ENCODE assay signal across 8 cellular contexts in genomic region chr1:155856975-155857930, GRCh38. TPM values are rescaled to one million over a fixed set of nuclear protein-coding genes. Genes with fewer than 3 reads are reported as not detected.
DNase-seq lines count a peak whose midpoint lies in the region; ATAC-seq and TF ChIP-seq lines count a peak whose summit lies in the region.

Gene GON4L (minus strand): TSS chr1:155857214. CDS start chr1:155853780, 3,434 bp downstream.

- H3K27me3 ChIP-seq in HCT116 (ENCODE audit: insufficient read depth, low read length): peaks cover 5% of the 10 kb centered on the region; the same call in 1 of the 2 replicates
- H3K27me3 ChIP-seq in neural progenitor cell: peaks cover 19% of the 10 kb centered on the region

- H2AFZ ChIP-seq in HCT116 (ENCODE audit: low read depth, low read length, poor library complexity, severe bottlenecking): peak within 1 kb of the TSS; percentile 42
- H2AFZ ChIP-seq in neural progenitor cell (replicated peaks): peak within 1 kb of the TSS; percentile 95

- H3K27ac ChIP-seq in HCT116 (ENCODE audit: low read depth, low read length) (peak within 1 kb of the TSS; percentile 49), SK-N-MC (peak within 1 kb of the TSS; percentile 72), neural progenitor cell (no peak within 1 kb of the TSS)

- TF ChIP-seq RAD21 in HCT116 (IDR thresholded peaks at IDR 0.05; ENCODE audit: low read depth): no peak

- H3K4me1 ChIP-seq in HCT116 (ENCODE audit: control insufficient read depth in 1 of 2, insufficient read depth in 2 of 2, low read length in 2 of 2) (peaks cover 3 to 21% of the 10 kb centered on the region in 2 experiments; a peak in 3 of 4 replicates), neural progenitor cell (peaks cover 6% of the 10 kb centered on the region)

- H3F3A ChIP-seq in neural progenitor cell (ENCODE audit: low read depth): peaks cover 22% of the 10 kb centered on the region

- DNase-seq in ELR (ENCODE audit: low read depth) (peak; percentile 96), HCT116 (ENCODE audit: low read depth, low spot score) (peak; percentile 87), NCI-H1048 (lab: John Stamatoyannopoulos, UW) (peak; percentile 89), SK-N-MC (ENCODE audit: low read depth, low spot score) (peak; percentile 83), foreskin melanocyte (peak; percentile 88), neural progenitor cell (ENCODE audit: low spot score) (peak; percentile 92), stromal cell of bone marrow (ENCODE audit: low read depth) (peak; percentile 88)
- peak; percentile 92 for DNase-seq in activated naive CD4-positive, alpha-beta T cell treated with anti-CD3 and anti-CD28 coated beads for 36 hours

- intact Hi-C loops in HCT116 (cut with micrococcal nuclease): no loop called here
- intact Hi-C loops in activated naive CD4-positive, alpha-beta T cell treated with anti-CD3 and anti-CD28 coated beads for 36 hours (cut with micrococcal nuclease): loop anchor here (1.0 to 5.0 kb wide), 6 partner anchors 9 to 650 kb away; partner anchors contain the start of genes CLK2, DAP3, RIT1 and YY1AP1

- H4K20me1 ChIP-seq in HCT116 (ENCODE audit: insufficient read depth) (no peaks in the 10 kb centered on the region), neural progenitor cell (ENCODE audit: low read depth) (no peaks in the 10 kb centered on the region)

- H3K9me3 Mint-ChIP-seq in activated naive CD4-positive, alpha-beta T cell treated with anti-CD3 and anti-CD28 coated beads for 36 hours: no peaks in the 10 kb centered on the region
- H3K9me3 Mint-ChIP-seq in neural progenitor cell: no peaks in the 10 kb centered on the region

- peak within 1 kb of the TSS; percentile 99 for H3K27ac Mint-ChIP-seq in activated naive CD4-positive, alpha-beta T cell treated with anti-CD3 and anti-CD28 coated beads for 36 hours
- peak within 1 kb of the TSS; percentile 94 for H3K27ac Mint-ChIP-seq in neural progenitor cell

- peak within 1 kb of the TSS; percentile 100 for H3K4me3 Mint-ChIP-seq in activated naive CD4-positive, alpha-beta T cell treated with anti-CD3 and anti-CD28 coated beads for 36 hours
- H3K4me3 Mint-ChIP-seq in neural progenitor cell: peak within 1 kb of the TSS; percentile 98

- H3K4me3 ChIP-seq in HCT116 (replicated peaks in 1 of 2; ENCODE audit: low read depth in 1 of 2, low read length in 2 of 2) (peak within 1 kb of the TSS; percentile 80 to 99), SK-N-MC (peak within 1 kb of the TSS; percentile 81), neural progenitor cell (peak within 1 kb of the TSS; percentile 82)

- H3K9me3 ChIP-seq in HCT116 (ENCODE audit: control insufficient read depth in 1 of 2, insufficient read depth in 1 of 2, low read depth in 1 of 2, low read length in 2 of 2) (no peaks in the 10 kb centered on the region), SK-N-MC (ENCODE audit: low read depth, low read length) (no peaks in the 10 kb centered on the region), neural progenitor cell (ENCODE audit: low read depth) (no peaks in the 10 kb centered on the region)

- H3K4me2 ChIP-seq in HCT116 (ENCODE audit: low read length): peak within 1 kb of the TSS; percentile 76
- peak within 1 kb of the TSS; percentile 96 for H3K4me2 ChIP-seq in neural progenitor cell

- TF ChIP-seq POLR2A in HCT116 (IDR thresholded peaks at IDR 0.05; ENCODE audit: borderline replicate concordance, extremely low read depth, insufficient read depth, insufficient read length): peak; percentile 82

- no peak for TF ChIP-seq CTCF in HCT116 (IDR thresholded peaks at IDR 0.05 in 2 of 3, conservative IDR thresholded peaks at IDR 0.05 in 1 of 3; ENCODE audit: borderline replicate concordance in 1 of 3, insufficient read depth in 1 of 3, low read depth in 2 of 3, low read length in 2 of 3)
- TF ChIP-seq CTCF in neural progenitor cell (IDR thresholded peaks at IDR 0.05): no peak

- H3K36me3 ChIP-seq in HCT116 (ENCODE audit: control insufficient read depth in 1 of 2, insufficient read depth in 2 of 2, low read length in 2 of 2) (peaks cover 6 to 11% of the 10 kb centered on the region in 2 experiments; a peak in 3 of 4 replicates), SK-N-MC (ENCODE audit: insufficient read depth, low read length) (peaks cover 23% of the 10 kb centered on the region), neural progenitor cell (no peaks in the 10 kb centered on the region)

- H3K9ac ChIP-seq in HCT116 (ENCODE audit: low read length) (peak within 1 kb of the TSS; percentile 78), SK-N-MC (ENCODE audit: insufficient read length) (peak within 1 kb of the TSS; percentile 93), neural progenitor cell (peak within 1 kb of the TSS; percentile 70)

- H3K79me2 ChIP-seq in HCT116 (ENCODE audit: insufficient read depth, low read length): peaks cover 39% of the 10 kb centered on the region
- peaks cover 50% of the 10 kb centered on the region for H3K79me2 ChIP-seq in neural progenitor cell (ENCODE audit: low read depth)

- H3K27me3 Mint-ChIP-seq in activated naive CD4-positive, alpha-beta T cell treated with anti-CD3 and anti-CD28 coated beads for 36 hours (ENCODE audit: low read depth): peaks cover 19% of the 10 kb centered on the region
- H3K27me3 Mint-ChIP-seq in neural progenitor cell (ENCODE audit: insufficient read depth, low read depth): no peaks in the 10 kb centered on the region

- TSS peak; percentile 74 for BruUV-seq in HCT116 (replicated peaks; lab: Mats Ljungman, UMichigan)

- POLR2A ChIA-PET in HCT116 (lab: Charles Lee): no interaction called here

- CTCF ChIA-PET in HCT116 (lab: Charles Lee): no interaction called here
- CTCF ChIA-PET in activated naive CD4-positive, alpha-beta T cell treated with anti-CD3 and anti-CD28 coated beads for 36 hours (lab: Charles Lee): no interaction called here

- RAD21 ChIA-PET in HCT116 (lab: Charles Lee; ENCODE audit: low non-redundant PET in 1 of 2, low total read pairs in 2 of 2, uncharacterized antibody in 2 of 2, unreplicated experiment in 2 of 2): no interaction called here

- peak; percentile 86 for ATAC-seq in HCT116

- peaks cover 64% of the 10 kb centered on the region for H3K4me1 Mint-ChIP-seq in activated naive CD4-positive, alpha-beta T cell treated with anti-CD3 and anti-CD28 coated beads for 36 hours (ENCODE audit: low read depth)
- H3K4me1 Mint-ChIP-seq in neural progenitor cell: peaks cover 35% of the 10 kb centered on the region

- peaks cover 18% of the 10 kb centered on the region for H3K36me3 Mint-ChIP-seq in activated naive CD4-positive, alpha-beta T cell treated with anti-CD3 and anti-CD28 coated beads for 36 hours (ENCODE audit: low read depth)
- H3K36me3 Mint-ChIP-seq in neural progenitor cell: peaks cover 22% of the 10 kb centered on the region

- H3K9me2 ChIP-seq in HCT116 (ENCODE audit: insufficient read depth): no peaks in the 10 kb centered on the region

TF ChIP-seq in HCT116, 20 proteins besides CTCF, POLR2A, EP300 and RAD21 (continues in another document):
- no peak for TF ChIP-seq FOSL1 (IDR thresholded peaks at IDR 0.05; ENCODE audit: low read depth)
- TF ChIP-seq ZBTB33 (IDR thresholded peaks at IDR 0.05; ENCODE audit: extremely low read depth, insufficient replicate concordance, low read length): no peak
- TF ChIP-seq YY1 (IDR thresholded peaks at IDR 0.05; ENCODE audit: extremely low read depth, insufficient replicate concordance, low read depth, low read length): peak; percentile 97
- no peak for TF ChIP-seq EZH2 (IDR thresholded peaks at IDR 0.05)
- TF ChIP-seq SRF (IDR thresholded peaks at IDR 0.05; ENCODE audit: low read depth): peak; percentile 93
- TF ChIP-seq ATF3 (IDR thresholded peaks at IDR 0.05): no peak
- TF ChIP-seq SP1 (IDR thresholded peaks at IDR 0.05; ENCODE audit: low read depth): peak; percentile 96
- 0 out of 2 replicates have a peak, but pooled peaks have one; percentile 44 for TF ChIP-seq SIN3A (IDR thresholded peaks at IDR 0.05; ENCODE audit: low read depth)
- TF ChIP-seq ELF1 (IDR thresholded peaks at IDR 0.05; ENCODE audit: borderline replicate concordance, low read depth): no peak
- TF ChIP-seq CBX3 (IDR thresholded peaks at IDR 0.05; ENCODE audit: low read depth): peak; percentile 10; the same call in 1 of the 2 replicates
- no peak for TF ChIP-seq TCF7L2 (IDR thresholded peaks at IDR 0.05; ENCODE audit: borderline replicate concordance, extremely low read depth, insufficient read depth, insufficient read length)
- no peak for TF ChIP-seq EZH2phosphoT487 (IDR thresholded peaks at IDR 0.05; ENCODE audit: borderline replicate concordance)
- no peak for TF ChIP-seq ZNF274 (IDR thresholded peaks at IDR 0.05; ENCODE audit: low read depth, low read length)
- TF ChIP-seq JUND (IDR thresholded peaks at IDR 0.05): no peak
- TF ChIP-seq POLR2AphosphoS5 (IDR thresholded peaks at IDR 0.05; ENCODE audit: low read depth, low read length): peak; percentile 94
- no peak for TF ChIP-seq EGR1 (IDR thresholded peaks at IDR 0.05; ENCODE audit: low read depth)
- TF ChIP-seq ZFX (IDR thresholded peaks at IDR 0.05): no peak
- TF ChIP-seq CEBPB (IDR thresholded peaks at IDR 0.05; ENCODE audit: low read depth): no peak

RNA-seq across cellular contexts. Expression of gene GON4L, which starts in this region (rescaled TPM):
- total RNA-seq in HCT116 (2021; ENCODE audit: unreplicated experiment): 40.8 TPM
- 14.8 and 18.7 TPM in 2 replicates for polyA plus RNA-seq in HCT116 (2012)
- total RNA-seq in activated naive CD4-positive, alpha-beta T cell treated with anti-CD3 and anti-CD28 coated beads for 36 hours: 10 to 100 TPM; 36.6 to 37.1 TPM
- total RNA-seq in neural progenitor cell (ENCODE audit: low replicate concordance): 31.4 and 41.8 TPM in 2 replicates
